In the genomic region with DNA sequence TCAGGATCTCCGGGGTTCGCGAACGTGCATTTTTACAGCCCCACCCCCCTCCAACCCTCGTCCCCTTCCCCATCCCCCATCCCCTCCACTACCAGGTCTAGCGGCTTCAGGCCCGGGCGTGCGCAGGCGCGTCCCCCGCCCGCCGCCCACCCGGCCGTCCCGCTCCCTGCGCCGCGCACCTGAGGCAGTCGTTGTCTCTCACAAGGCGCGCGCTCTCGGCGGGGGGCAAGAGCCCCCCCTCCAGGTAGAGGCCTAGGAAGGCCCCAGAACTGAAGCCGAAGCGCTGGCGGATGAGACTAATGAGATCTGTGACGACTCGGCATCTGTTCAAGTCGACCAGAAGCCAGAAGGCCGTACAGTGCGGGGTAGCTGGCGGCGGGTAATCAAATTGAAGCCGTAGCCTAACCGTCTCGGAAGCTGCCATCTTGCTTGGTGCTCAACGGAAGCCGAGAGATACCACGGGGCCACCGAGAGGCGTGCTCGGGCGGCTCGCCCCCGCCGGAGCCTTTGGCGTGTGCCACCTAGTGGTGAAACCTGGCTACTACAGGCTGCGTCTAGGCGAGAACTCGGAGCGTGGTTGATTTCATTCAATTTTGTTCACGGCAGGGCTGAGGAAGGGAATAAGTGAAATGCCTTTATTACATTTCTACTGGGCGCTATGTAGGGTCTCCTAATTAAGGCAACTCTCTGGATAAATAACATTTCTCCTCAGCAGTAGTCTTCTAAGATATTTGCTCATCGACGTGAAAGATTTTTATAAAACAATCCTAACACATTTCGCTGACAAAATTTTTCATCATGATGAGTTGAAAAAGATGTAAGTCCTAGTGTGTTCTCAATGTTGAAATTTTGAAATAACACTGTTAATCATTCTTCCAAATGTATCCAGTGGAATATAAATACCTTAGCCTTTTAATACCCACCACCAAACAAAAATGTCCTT, we compare ENCODE assay signal across 8 cellular contexts. TPM values are rescaled to one million over a fixed set of nuclear protein-coding genes. Genes with fewer than 3 reads are reported as not detected.
DNase-seq lines count a peak whose midpoint lies in the region; FAIRE-seq and TF ChIP-seq lines count a peak whose summit lies in the region.

TSS of gene COIL (minus strand) at position 455 of the 943 bp plus-strand sequence. CDS start at position 424, 31 bp downstream.

- H3K9ac ChIP-seq in Loucy (ENCODE audit: low read depth, low read length, poor library complexity, severe bottlenecking), result peak within 1 kb of the TSS; percentile 99
- H3K9ac ChIP-seq in neural progenitor cell, result peak within 1 kb of the TSS; percentile 65

- DNase-seq in H7 (peak; percentile 95), fibroblast of the conjunctiva (ENCODE audit: low read depth) (peak; percentile 79), neural progenitor cell (ENCODE audit: low spot score) (peak; percentile 95), stromal cell of bone marrow (ENCODE audit: low read depth) (peak; percentile 75)
- peak; percentile 86 for DNase-seq in activated effector memory CD4-positive, alpha-beta T cell treated with Interleukin-2 at 50 U/mL for 16 hours

- H3K79me2 ChIP-seq in Loucy (ENCODE audit: insufficient read depth, low read length) (peaks cover 41% of the 10 kb centered on the region), neural progenitor cell (ENCODE audit: low read depth) (peaks cover 43% of the 10 kb centered on the region)

- no peaks in the 10 kb centered on the region for H3K9me2 ChIP-seq in Loucy (replicated peaks; ENCODE audit: low read depth, low read length)

- no peaks in the 10 kb centered on the region for H3F3A ChIP-seq in Loucy (ENCODE audit: low read depth)
- H3F3A ChIP-seq in neural progenitor cell (ENCODE audit: low read depth), result peaks cover 9% of the 10 kb centered on the region

- H3K9me3 Mint-ChIP-seq in neural progenitor cell, result no peaks in the 10 kb centered on the region

- H4K20me1 ChIP-seq in Loucy (ENCODE audit: insufficient read depth, low read length, poor library complexity, severe bottlenecking), result peaks cover 21% of the 10 kb centered on the region
- H4K20me1 ChIP-seq in neural progenitor cell (ENCODE audit: low read depth), result no peaks in the 10 kb centered on the region

- H3K36me3 Mint-ChIP-seq in neural progenitor cell, result no peaks in the 10 kb centered on the region

- H3K27me3 ChIP-seq in H7 (ENCODE audit: control insufficient read depth, insufficient read depth, low read length), result no peaks in the 10 kb centered on the region
- no peaks in the 10 kb centered on the region for H3K27me3 ChIP-seq in Loucy (ENCODE audit: insufficient read depth, low read length, poor library complexity, severe bottlenecking)
- H3K27me3 ChIP-seq in neural progenitor cell, result no peaks in the 10 kb centered on the region

- peaks cover 17% of the 10 kb centered on the region for H3K4me1 Mint-ChIP-seq in neural progenitor cell

- peak within 1 kb of the TSS; percentile 98 for H2AFZ ChIP-seq in Loucy (ENCODE audit: low read length)
- peak within 1 kb of the TSS; percentile 96 for H2AFZ ChIP-seq in neural progenitor cell (replicated peaks)

- peak within 1 kb of the TSS; percentile 62 for H3K4me3 ChIP-seq in H7 (ENCODE audit: insufficient read depth, low read depth, low read length)
- H3K4me3 ChIP-seq in Loucy (ENCODE audit: low read length, poor library complexity, severe bottlenecking), result peak within 1 kb of the TSS; percentile 99
- H3K4me3 ChIP-seq in neural progenitor cell, result peak within 1 kb of the TSS; percentile 85

- TF ChIP-seq CTCF in Loucy (conservative IDR thresholded peaks at IDR 0.05; ENCODE audit: low read length), result peak; percentile 97
- TF ChIP-seq CTCF in neural progenitor cell (IDR thresholded peaks at IDR 0.05), result peak; percentile 99

- H3K4me1 ChIP-seq in Loucy (ENCODE audit: insufficient read depth, low read length, poor library complexity, severe bottlenecking) (peaks cover 36% of the 10 kb centered on the region), neural progenitor cell (peaks cover 10% of the 10 kb centered on the region)

- peaks cover 7% of the 10 kb centered on the region for H3K27me3 Mint-ChIP-seq in neural progenitor cell (ENCODE audit: insufficient read depth, low read depth)

- peak within 1 kb of the TSS; percentile 87 for H3K4me3 Mint-ChIP-seq in neural progenitor cell

- no peaks in the 10 kb centered on the region for H3K9me3 ChIP-seq in Loucy (ENCODE audit: insufficient read depth, low read depth, low read length)
- no peaks in the 10 kb centered on the region for H3K9me3 ChIP-seq in neural progenitor cell (ENCODE audit: low read depth)

- H3K27ac ChIP-seq in neural progenitor cell, result peak within 1 kb of the TSS; percentile 90

- H3K36me3 ChIP-seq in H7 (replicated peaks; ENCODE audit: control insufficient read depth, insufficient read depth, low read length) (no peaks in the 10 kb centered on the region), Loucy (ENCODE audit: insufficient read depth, low read length) (no peaks in the 10 kb centered on the region), neural progenitor cell (no peaks in the 10 kb centered on the region)

- peak; percentile 65 for FAIRE-seq in G401.6 (lab: Jason Lieb, UNC)

- peak within 1 kb of the TSS; percentile 64 for H3K27ac Mint-ChIP-seq in neural progenitor cell

- H3K4me2 ChIP-seq in Loucy (ENCODE audit: low read depth, low read length, poor library complexity, severe bottlenecking) (peak within 1 kb of the TSS; percentile 95), neural progenitor cell (peak within 1 kb of the TSS; percentile 83)

- peak; percentile 82 for TF ChIP-seq POLR2A in Raji (IDR thresholded peaks at IDR 0.05; ENCODE audit: insufficient read depth, low read depth, low read length)

RNA-seq across cellular contexts. Expression of gene COIL, which starts in this region (rescaled TPM):
- 15.8 and 21.4 TPM in 2 replicates for total RNA-seq in H7 (2014; rRNA removed; shearing (Covaris generic))
- 25.4 and 40.0 TPM in 2 replicates for total RNA-seq in neural progenitor cell (ENCODE audit: low replicate concordance)

Comparison
In these comparisons a context has a peak if more than half of its experiments do, and no peak if none do; other contexts are left out.
1. Peak in every context shown above with its lines: DNase-seq, H3K4me3 ChIP-seq and H3K27ac ChIP-seq.